28 cellular contexts compared by ENCODE assay signal in the genomic region with DNA sequence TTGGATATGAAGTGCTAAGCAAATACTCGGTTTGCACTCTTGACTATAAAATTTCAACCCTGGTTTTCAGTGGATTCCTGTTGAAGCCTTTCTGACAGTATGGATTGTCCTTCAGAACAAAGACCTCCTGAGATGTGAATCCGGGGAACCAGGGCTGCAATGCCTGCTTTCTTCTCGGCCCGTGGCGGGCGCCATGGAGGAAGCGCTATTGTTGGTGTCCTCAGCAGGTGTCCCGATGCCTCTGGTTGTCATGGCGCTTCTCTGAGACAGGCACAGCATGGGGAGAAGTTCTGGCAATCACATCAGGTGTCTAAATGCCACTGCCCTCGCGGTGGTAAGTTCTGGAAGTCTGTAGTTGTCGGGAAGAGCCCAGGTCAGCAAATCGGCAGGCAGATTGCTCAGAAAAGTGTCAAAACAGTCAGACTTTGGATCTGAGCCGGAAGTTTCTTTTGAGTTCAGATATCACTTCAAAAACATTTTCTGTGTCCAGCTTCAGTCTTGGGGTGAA.
"Had no signal": no experiment of that assay in that cellular context is flagged by ENCODE, and none has a peak within 500 bp of the region (broad histone marks: within the 10 kb centered on the region; RNA-seq: fewer than 3 reads in every experiment).

No MANE protein-coding gene starts in this region.

- H3K9me3 ChIP-seq: adrenal gland, body of pancreas, breast epithelium, SJCRH30 had no signal

- ATAC-seq: activated CD4-positive, alpha-beta T cell treated with anti-CD3 and anti-CD28 coated beads for 36 hours; activated CD4-positive, CD25-positive, alpha-beta regulatory T cell treated with anti-CD3 and anti-CD28 coated beads, Interleukin-2, amount 50 U/mL, for 24 hours; activated CD8-positive, alpha-beta T cell treated with anti-CD3 and anti-CD28 coated beads, Interleukin-2, amount 10 ng/mL, durations not matched to agents 7 days and 5 days; activated naive CD4-positive, alpha-beta T cell treated with anti-CD3 and anti-CD28 coated beads, Interleukin-2, amount 50 U/mL, for 72 hours; body of pancreas had no signal

- DNase-seq: activated CD4-positive, alpha-beta T cell treated with anti-CD3 and anti-CD28 coated beads for 36 hours; activated CD4-positive, alpha-beta T cell treated with anti-CD3 and anti-CD28 coated beads, Interleukin-2, amount 10 ng/mL, durations not matched to agents 7 days and 5 days; activated CD4-positive, alpha-beta T cell treated with anti-CD3 and anti-CD28 coated beads, Interleukin-2, amount 50 U/mL, for 48 hours; activated CD8-positive, alpha-beta T cell treated with anti-CD3 and anti-CD28 coated beads, Interleukin-2, amount 10 ng/mL, durations not matched to agents 7 days and 5 days; activated gamma-delta T cell treated with Interleukin-2 at 50 U/mL for 16 hours; activated naive CD4-positive, alpha-beta T cell treated with anti-CD3 and anti-CD28 coated beads for 36 hours; activated T-cell treated with anti-CD3 and anti-CD28 coated beads, Interleukin-2, amount 50 U/mL, for 24 hours; adrenal gland; body of pancreas; Karpas-422; KBM-7; NCI-H1105; NCI-H1436; NCI-H1694; NCI-H1930; NCI-H2081 treated with DMSO at 0.1 percent for 48 hours; NCI-H226; NCI-H446 treated with DMSO at 0.1 percent for 48 hours; NCI-H524; NCI-H69; NK-92 treated with Interleukin-12 subunit alpha and Interleukin-12 subunit beta, amount 100 ng/mL, for 24 hours; PC-9; SJCRH30; T1000 had no signal

- H3K4me1 ChIP-seq: adrenal gland, body of pancreas, breast epithelium had no signal

- H3K36me3 ChIP-seq: adrenal gland, breast epithelium, SJCRH30 had no signal

- H3K27ac ChIP-seq: adrenal gland, body of pancreas, breast epithelium, PC-9, SJCRH30, SK-N-MC had no signal

- H3K4me3 ChIP-seq: adrenal gland, body of pancreas, breast epithelium, PC-9, SJCRH30, SK-N-MC had no signal

- H3K27me3 ChIP-seq: adrenal gland, body of pancreas had no signal
